In the genomic region with DNA sequence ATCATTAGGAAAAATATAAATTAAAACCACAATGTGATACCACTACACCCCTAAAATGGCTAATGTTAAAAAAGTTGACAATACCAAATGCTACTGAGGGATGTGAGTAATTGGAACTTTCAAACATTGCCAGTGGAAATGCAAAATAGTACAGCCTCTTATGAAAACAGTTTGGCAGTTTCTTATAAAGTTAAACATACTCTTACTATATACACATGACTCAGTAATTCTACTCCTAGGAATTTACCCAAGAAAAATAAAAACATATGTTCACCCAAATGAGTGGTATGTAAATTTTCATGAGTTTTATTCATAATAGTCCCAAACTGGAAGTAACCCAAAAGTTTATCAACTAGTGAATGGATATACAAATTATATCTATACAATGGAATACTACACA, we compare ENCODE assay signal across 21 cellular contexts.
"Had no signal": no experiment of that assay in that cellular context is flagged by ENCODE, and none has a peak within 500 bp of the region (broad histone marks: within the 10 kb centered on the region; RNA-seq: fewer than 3 reads in every experiment).

No MANE protein-coding gene starts in this region.

- DNase-seq: effector memory CD8-positive, alpha-beta T cell; foreskin keratinocyte; head of caudate nucleus; left colon; left ventricle myocardium superior; mesenchymal stem cell; midbrain; nucleus accumbens; ovary; right cardiac atrium; small intestine; stimulated activated CD4-positive, alpha-beta T cell treated with anti-CD3 and anti-CD28 coated beads, Interleukin-12 subunit alpha, Interleukin-12 subunit beta, amount 100 ng/mL, for 4 hours; stimulated activated CD4-positive, alpha-beta T cell treated with anti-CD3 and anti-CD28 coated beads, Interleukin-2, amount 100 ng/mL, for 48 hours; stimulated activated naive CD4-positive, alpha-beta T cell treated with Interleukin-2 at 50 U/mL for 16 hours; trophoblast cell had no signal

- H2AFZ ChIP-seq: hepatocyte, neural progenitor cell had no signal

- H3K4me2 ChIP-seq: hepatocyte, neural progenitor cell had no signal

- H3K36me3 ChIP-seq: esophagus muscularis mucosa, neural progenitor cell, ovary had no signal

- ATAC-seq: effector memory CD8-positive, alpha-beta T cell; foreskin keratinocyte; left colon; left ventricle myocardium superior; natural killer cell treated with Interleukin-12 subunit alpha and Interleukin-12 subunit beta and Interleukin-15 and Interleukin-18, amount 100 ng/mL, for 72 hours; right cardiac atrium had no signal

- H3K27ac ChIP-seq: epithelial cell of prostate, esophagus muscularis mucosa, foreskin keratinocyte, hepatocyte, neural progenitor cell, ovary had no signal

- H3K27me3 ChIP-seq: esophagus muscularis mucosa, hepatocyte, neural progenitor cell, ovary had no signal

- H3K79me2 ChIP-seq: hepatocyte had no signal

- H3K4me3 ChIP-seq: esophagus muscularis mucosa, hepatocyte, lung, neural progenitor cell, ovary had no signal

- H3K4me1 ChIP-seq: esophagus muscularis mucosa, foreskin keratinocyte, neural progenitor cell had no signal

- H3K9ac ChIP-seq: neural progenitor cell had no signal

- H3K9me3 ChIP-seq: ovary had no signal
